ENCODE assay signal across 28 cellular contexts in the genomic region with DNA sequence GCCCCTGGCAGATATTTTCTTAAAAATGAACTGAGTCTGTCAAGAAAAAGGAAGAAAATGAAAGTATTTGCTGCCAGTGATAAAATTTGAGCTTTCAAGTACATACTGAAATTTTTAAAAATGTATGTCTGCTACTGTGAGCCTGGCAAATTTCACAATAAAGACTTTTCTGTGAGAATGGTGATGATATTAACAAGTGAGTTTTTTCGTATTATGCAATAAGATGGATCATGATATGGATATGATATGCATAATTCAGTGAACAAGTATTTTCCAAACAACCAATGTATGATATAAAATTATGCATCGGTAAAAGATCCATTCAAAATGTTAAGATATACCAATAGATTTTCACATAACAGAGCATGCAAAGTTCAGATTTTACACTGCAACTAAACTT.
"Had no signal": no experiment of that assay in that cellular context is flagged by ENCODE, and none has a peak within 500 bp of the region (broad histone marks: within the 10 kb centered on the region; RNA-seq: fewer than 3 reads in every experiment).

No MANE protein-coding gene starts in this region.

- H3K9me3 ChIP-seq: colonic mucosa, esophagus muscularis mucosa, esophagus squamous epithelium, gastrocnemius medialis, gastroesophageal sphincter, heart left ventricle, heart right ventricle had no signal

- H3K27ac ChIP-seq: colonic mucosa, coronary artery, dorsolateral prefrontal cortex, epithelial cell of prostate, esophagus muscularis mucosa, foreskin keratinocyte, gastrocnemius medialis, gastroesophageal sphincter, heart left ventricle, heart right ventricle had no signal

- H3K4me1 ChIP-seq: colonic mucosa, esophagus muscularis mucosa, gastrocnemius medialis, gastroesophageal sphincter, heart left ventricle, heart right ventricle had no signal

- H3K27me3 ChIP-seq: colonic mucosa, dorsolateral prefrontal cortex, esophagus muscularis mucosa, esophagus squamous epithelium, foreskin keratinocyte, gastrocnemius medialis, gastroesophageal sphincter, heart left ventricle, heart right ventricle had no signal

- DNase-seq: colonic mucosa; cortex of kidney; dermis blood vessel endothelial cell; dorsolateral prefrontal cortex; effector CD4-positive, alpha-beta T cell; effector CD8-positive, alpha-beta T cell; effector memory CD4-positive, alpha-beta T cell; effector memory CD8-positive, alpha-beta T cell; endodermal cell; erythroblast; esophagus squamous epithelium; foreskin fibroblast; foreskin keratinocyte; foreskin melanocyte; gastrocnemius medialis; glutamatergic neuron; head of caudate nucleus; heart left ventricle; heart right ventricle had no signal

- FAIRE-seq: colon, endometrium, endothelial cell of umbilical vein, frontal cortex had no signal

- ATAC-seq: effector memory CD8-positive, alpha-beta T cell; esophagus mucosa; foreskin keratinocyte; gastrocnemius medialis; gastroesophageal sphincter; heart left ventricle; heart right ventricle had no signal

- H3K4me3 ChIP-seq: colonic mucosa, coronary artery, dorsolateral prefrontal cortex, esophagus muscularis mucosa, esophagus squamous epithelium, gastrocnemius medialis, gastroesophageal sphincter, heart left ventricle, heart right ventricle had no signal

- H3K36me3 ChIP-seq: colonic mucosa had no signal
